ENCODE assay signal across 26 cellular contexts in genomic region chr9:12891588-12891987, GRCh38.
"Had no signal": no experiment of that assay in that cellular context is flagged by ENCODE, and none has a peak within 500 bp of the region (broad histone marks: within the 10 kb centered on the region; RNA-seq: fewer than 3 reads in every experiment).

No MANE protein-coding gene starts in this region.

- DNase-seq: stimulated activated CD4-positive, alpha-beta T cell treated with anti-CD3 and anti-CD28 coated beads, Interleukin-2, amount 100 ng/mL, for 48 hours; stimulated activated CD4-positive, alpha-beta T cell treated with anti-CD3 and anti-CD28 coated beads, Interleukin-4, amount 100 ng/mL, for 1 hour; stimulated activated CD4-positive, alpha-beta T cell treated with anti-CD3 and anti-CD28 coated beads, Interleukin-4, amount 100 ng/mL, for 24 hours; stimulated activated CD4-positive, alpha-beta T cell treated with anti-CD3 and anti-CD28 coated beads, Interleukin-4, amount 100 ng/mL, for 4 hours; stimulated activated CD8-positive, alpha-beta memory T cell treated with anti-CD3 and anti-CD28 coated beads, Interleukin-4, amount 100 ng/mL, for 48 hours; stimulated activated naive B cell treated with anti-CD40 and anti-IgM and Interleukin-4, amounts not matched to agents 10 μg/mL and 1 μg/mL and 100 μg/mL, for 72 hours; stimulated activated naive CD4-positive, alpha-beta T cell; stimulated activated naive CD4-positive, alpha-beta T cell treated with Interleukin-2 at 50 U/mL for 16 hours; stimulated activated naive CD8-positive, alpha-beta T cell treated with anti-CD3 and anti-CD28 coated beads, Interleukin-15, amount 100 ng/mL, for 72 hours; stimulated activated naive CD8-positive, alpha-beta T cell treated with anti-CD3 and anti-CD28 coated beads, Interleukin-15, Interleukin-2, amounts not matched to agents 100 U/mL and 50 U/mL, for 24 hours; stomach; substantia nigra; testis; thyroid gland; tibial artery; transverse colon; trophoblast cell; upper lobe of left lung; upper lobe of right lung; uterus had no signal

- H3K27me3 ChIP-seq: stomach, suprapubic skin, testis, thyroid gland, tibial artery, tibial nerve, transverse colon, upper lobe of left lung, upper lobe of right lung, uterus, vagina had no signal

- H3K4me1 ChIP-seq: stomach, suprapubic skin, testis, thyroid gland, tibial artery, tibial nerve, transverse colon, upper lobe of left lung, upper lobe of right lung, uterus, vagina had no signal

- H3K9me3 ChIP-seq: suprapubic skin, testis, thyroid gland, tibial artery, tibial nerve, upper lobe of left lung, upper lobe of right lung, uterus, vagina had no signal

- H3K36me3 ChIP-seq: stomach, suprapubic skin, thoracic aorta, thyroid gland, tibial artery, tibial nerve, transverse colon, upper lobe of left lung, upper lobe of right lung, uterus, vagina had no signal

- H3K27ac ChIP-seq: stomach, suprapubic skin, testis, thoracic aorta, thyroid gland, tibial artery, tibial nerve, transverse colon, upper lobe of left lung, upper lobe of right lung, uterus, vagina had no signal

- H3K4me3 ChIP-seq: stomach, suprapubic skin, testis, thoracic aorta, thyroid gland, tibial artery, tibial nerve, transverse colon, upper lobe of left lung, upper lobe of right lung, uterus, vagina had no signal

- ATAC-seq: stimulated activated effector memory CD8-positive, alpha-beta T cell treated with anti-CD3 and anti-CD28 coated beads, Interleukin-12 subunit alpha, Interleukin-12 subunit beta, amount 100 ng/mL, for 72 hours; stimulated activated memory B cell treated with anti-CD40 and anti-IgM and Interleukin-4, amounts not matched to agents 10 μg/mL and 1 μg/mL and 100 μg/mL, for 72 hours; stimulated activated naive B cell treated with anti-CD40 and anti-IgM and Interleukin-4, amounts not matched to agents 10 μg/mL and 1 μg/mL and 100 μg/mL, for 72 hours; stimulated activated naive CD8-positive, alpha-beta T cell treated with anti-CD3 and anti-CD28 coated beads, Interleukin-15, amount 100 ng/mL, for 72 hours; stimulated activated naive CD8-positive, alpha-beta T cell treated with anti-CD3 and anti-CD28 coated beads, Interleukin-15, Interleukin-2, amounts not matched to agents 100 U/mL and 50 U/mL, for 24 hours; upper lobe of right lung had no signal
